Comparison of ENCODE assay signal across 11 cellular contexts in the genomic region with DNA sequence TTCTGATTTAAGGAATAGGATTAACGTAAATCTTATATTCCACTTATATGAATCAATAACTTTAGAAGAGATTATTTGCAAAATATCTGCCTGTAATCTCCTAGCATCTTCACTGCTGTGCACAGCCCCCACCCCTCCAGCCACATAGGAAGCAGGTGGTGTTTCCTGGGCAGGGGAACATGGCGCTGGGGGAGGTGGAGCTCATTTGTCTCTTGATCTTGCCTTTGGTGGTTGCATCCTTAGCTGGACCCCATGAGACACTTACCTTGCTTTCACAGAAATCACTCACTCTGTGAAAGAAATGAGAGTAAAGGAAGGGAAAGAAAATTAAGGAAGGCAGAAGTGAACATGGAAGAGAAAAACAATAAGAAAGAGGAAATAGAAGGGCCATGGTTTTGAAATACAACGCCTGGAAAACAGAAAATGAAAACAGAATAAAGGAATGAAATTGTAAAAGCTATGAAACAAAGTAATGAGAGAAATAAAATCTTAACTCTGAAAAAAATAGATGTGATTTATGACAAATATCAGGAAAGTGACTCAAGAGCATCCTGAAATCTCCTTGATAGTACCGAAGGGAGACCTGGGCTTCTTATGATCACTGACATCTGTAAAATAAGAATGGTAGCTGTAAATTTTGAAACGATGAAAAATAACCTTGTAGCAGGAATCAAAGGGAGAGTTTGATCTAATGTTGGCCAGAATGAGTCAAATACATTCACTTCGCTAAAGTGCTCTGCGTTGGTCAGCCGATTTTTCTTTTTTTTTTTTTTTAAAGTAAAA. TPM values are rescaled to one million over a fixed set of nuclear protein-coding genes. Genes with fewer than 3 reads are reported as not detected.
DNase-seq lines count a peak whose midpoint lies in the region; ATAC-seq and TF ChIP-seq lines count a peak whose summit lies in the region.
"Had no signal": no experiment of that assay in that cellular context is flagged by ENCODE, and none has a peak within 500 bp of the region (broad histone marks: within the 10 kb centered on the region; RNA-seq: fewer than 3 reads in every experiment).

No MANE protein-coding gene starts in this region.

- CTCF ChIA-PET in OCI-LY7 (lab: Charles Lee; ENCODE audit: unreplicated experiment) = interaction anchor here (0.5 to 3.7 kb wide), 7 partner anchors 16 to 761 kb away, joined by 3 to 13 read pairs (median 5); no protein-coding TSS in a partner anchor

- peaks cover 42% of the 10 kb centered on the region for H3K4me1 Mint-ChIP-seq in activated naive CD8-positive, alpha-beta T cell treated with anti-CD3 and anti-CD28 coated beads, Interleukin-2, amount 50 U/mL, for 24 hours
- H3K4me1 Mint-ChIP-seq in type B pancreatic cell (ENCODE audit: unreplicated experiment) = peaks cover 18% of the 10 kb centered on the region

- in situ Hi-C loops in brain microvascular endothelial cell (cut with HindIII; ENCODE audit: low pct_ligation_motif_present, low sequenced_read_pairs) = no loop called here

- H3K4me3 Mint-ChIP-seq in activated naive CD8-positive, alpha-beta T cell treated with anti-CD3 and anti-CD28 coated beads, Interleukin-2, amount 50 U/mL, for 24 hours = peak overlapping the region; percentile 73
- H3K4me3 Mint-ChIP-seq in type B pancreatic cell = no peak overlapping the region

- H3K36me3 Mint-ChIP-seq in activated naive CD8-positive, alpha-beta T cell treated with anti-CD3 and anti-CD28 coated beads, Interleukin-2, amount 50 U/mL, for 24 hours (ENCODE audit: low read depth) = no peaks in the 10 kb centered on the region
- H3K36me3 Mint-ChIP-seq in type B pancreatic cell = no peaks in the 10 kb centered on the region

- POLR2A ChIA-PET in OCI-LY7 (lab: Charles Lee) = interaction anchor here (0.5 to 8.6 kb wide), 32 partner anchors 10 to 1448 kb away, joined by 3 to 226 read pairs (median 4); a partner anchor contains a TSS

- BruUV-seq in OCI-LY7 (replicated peaks; lab: Mats Ljungman, UMichigan) = TSS peak; percentile 94

- no peaks in the 10 kb centered on the region for H3K79me2 ChIP-seq in OCI-LY7 (ENCODE audit: insufficient read depth, low read depth, low read length)

- no peaks in the 10 kb centered on the region for H3K27me3 ChIP-seq in brain microvascular endothelial cell (replicated peaks)

- H2AFZ ChIP-seq in OCI-LY7 (ENCODE audit: low read length) = no peak overlapping the region; the same call in 1 of the 2 replicates

- H3K27ac ChIP-seq in OCI-LY7 (ENCODE audit: low read depth, low read length, poor library complexity, severe bottlenecking) (peak overlapping the region; percentile 96), brain microvascular endothelial cell (no peak overlapping the region)

- H3K27ac Mint-ChIP-seq in activated naive CD8-positive, alpha-beta T cell treated with anti-CD3 and anti-CD28 coated beads, Interleukin-2, amount 50 U/mL, for 24 hours = peak overlapping the region; percentile 69
- no peak overlapping the region for H3K27ac Mint-ChIP-seq in type B pancreatic cell

- no peaks in the 10 kb centered on the region; the same call in 1 of the 2 replicates for H3K9me3 ChIP-seq in OCI-LY7 (ENCODE audit: low read length)

- peak overlapping the region; percentile 74 for H3K4me2 ChIP-seq in OCI-LY7 (ENCODE audit: low read length)

- H3K9me2 ChIP-seq in OCI-LY7 (ENCODE audit: insufficient read depth, low read length) = no peaks in the 10 kb centered on the region

- H3K4me3 ChIP-seq in OCI-LY7 (ENCODE audit: low read depth, low read length, poor library complexity, severe bottlenecking) (peak overlapping the region; percentile 56), brain microvascular endothelial cell (ENCODE audit: low read depth, low read length) (no peak overlapping the region)

- peak; percentile 39 for DNase-seq in stimulated activated CD4-positive, alpha-beta T cell treated with anti-CD3 and anti-CD28 coated beads, Interleukin-15, amount 100 ng/mL, for 24 hours
- DNase-seq in stimulated activated CD4-positive, alpha-beta T cell treated with anti-CD3 and anti-CD28 coated beads, Interleukin-4, amount 100 ng/mL, for 1 hour = no peak
- DNase-seq in OCI-LY7 (ENCODE audit: low spot score) (peak; percentile 94), type B pancreatic cell (ENCODE audit: extremely low spot score, unreplicated experiment) (no peak), NCI-H2029 treated with DMSO at 0.1 percent for 48 hours (lab: John Stamatoyannopoulos, UW) (no peak), brain microvascular endothelial cell (no peak)
- DNase-seq in activated naive CD8-positive, alpha-beta T cell treated with anti-CD3 and anti-CD28 coated beads, Interleukin-2, amount 50 U/mL, for 24 hours = peak; percentile 35

- TF ChIP-seq CTCF in OCI-LY7 (conservative IDR thresholded peaks at IDR 0.05; ENCODE audit: low read length) (no peak), type B pancreatic cell (conservative IDR thresholded peaks at IDR 0.05) (no peak), brain microvascular endothelial cell (IDR thresholded peaks at IDR 0.05; ENCODE audit: low read depth, low read length, missing control alignments) (no peak)

- H3K36me3 ChIP-seq in OCI-LY7 (ENCODE audit: insufficient read depth, low read length) = peaks cover 9% of the 10 kb centered on the region; the same call in 1 of the 2 replicates
- H3K36me3 ChIP-seq in brain microvascular endothelial cell (replicated peaks) = no peaks in the 10 kb centered on the region

- H4K20me1 ChIP-seq in OCI-LY7 (ENCODE audit: insufficient read depth, low read length) = no peaks in the 10 kb centered on the region

- ATAC-seq in activated naive CD8-positive, alpha-beta T cell treated with anti-CD3 and anti-CD28 coated beads, Interleukin-2, amount 50 U/mL, for 24 hours = no peak
- ATAC-seq in HG03378 (IDR thresholded peaks at IDR 0.05; ENCODE audit: unreplicated experiment) = no peak

- peaks cover 5% of the 10 kb centered on the region for H3K9me3 Mint-ChIP-seq in activated naive CD8-positive, alpha-beta T cell treated with anti-CD3 and anti-CD28 coated beads, Interleukin-2, amount 50 U/mL, for 24 hours
- H3K9me3 Mint-ChIP-seq in type B pancreatic cell = no peaks in the 10 kb centered on the region

- peaks cover 92% of the 10 kb centered on the region for H3K4me1 ChIP-seq in OCI-LY7 (ENCODE audit: insufficient read depth, low read length, poor library complexity, severe bottlenecking)

- H3K27me3 Mint-ChIP-seq in activated naive CD8-positive, alpha-beta T cell treated with anti-CD3 and anti-CD28 coated beads, Interleukin-2, amount 50 U/mL, for 24 hours = no peaks in the 10 kb centered on the region
- no peaks in the 10 kb centered on the region for H3K27me3 Mint-ChIP-seq in type B pancreatic cell

- intact Hi-C loops in OCI-LY7 (cut with micrococcal nuclease; ENCODE audit: unreplicated experiment) = loop anchor here (1.0 to 10.0 kb wide), 7 partner anchors 16 to 932 kb away; a partner anchor contains a TSS

RNA-seq across cellular contexts. Expression of a gene that starts 17.2 kb away (rescaled TPM):
- 322 and 392 TPM in 2 replicates for total RNA-seq in OCI-LY7 (2014; rRNA removed; shearing (Covaris generic))
- total RNA-seq in OCI-LY7 (2022) (225 and 277 TPM in 2 replicates), type B pancreatic cell (ENCODE audit: low replicate concordance) (25.0 and 37.8 TPM in 2 replicates)

RNA-seq across cellular contexts. Expression of a gene that starts 48.9 kb away (rescaled TPM):
- not detected in 2 replicates for total RNA-seq in OCI-LY7 (2014; rRNA removed; shearing (Covaris generic))
- not detected in 2 replicates for total RNA-seq in OCI-LY7 (2022)
- 14.4 TPM in 1 of 2 replicates, not detected in the other for total RNA-seq in type B pancreatic cell (ENCODE audit: low replicate concordance)
- total RNA-seq: dermis microvascular lymphatic vessel endothelial cell, NCI-H460, renal cortical epithelial cell had no signal

Comparison
In these comparisons a context has a peak if more than half of its experiments do, and no peak if none do; other contexts are left out.
1. DNase-seq: peak in stimulated activated CD4-positive, alpha-beta T cell treated with anti-CD3 and anti-CD28 coated beads, Interleukin-15, amount 100 ng/mL, for 24 hours (single experiment), OCI-LY7 (single experiment) and activated naive CD8-positive, alpha-beta T cell treated with anti-CD3 and anti-CD28 coated beads, Interleukin-2, amount 50 U/mL, for 24 hours (single experiment); none in stimulated activated CD4-positive, alpha-beta T cell treated with anti-CD3 and anti-CD28 coated beads, Interleukin-4, amount 100 ng/mL, for 1 hour (single experiment), type B pancreatic cell (single experiment), NCI-H2029 treated with DMSO at 0.1 percent for 48 hours (single experiment) and brain microvascular endothelial cell (single experiment).